In genomic region chr16:2575839-2576238, GRCh38 we compare ENCODE assay signal across 8 cellular contexts. TPM values are rescaled to one million over a fixed set of nuclear protein-coding genes. Genes with fewer than 3 reads are reported as not detected.
"Had no signal": no experiment of that assay in that cellular context is flagged by ENCODE, and none has a peak within 500 bp of the region (broad histone marks: within the 10 kb centered on the region; RNA-seq: fewer than 3 reads in every experiment).

No MANE protein-coding gene starts in this region.

RNA-seq across cellular contexts. Expression of gene CEMP1, which starts 44.6 kb away (rescaled TPM):
- total RNA-seq: activated naive CD8-positive, alpha-beta T cell treated with anti-CD3 and anti-CD28 coated beads for 36 hours; activated T-helper 17 cell treated with anti-CD3 and anti-CD28 coated beads, Interleukin-2, amount 50 U/mL, for 72 hours; activated T-helper 2 cell treated with anti-CD3 and anti-CD28 coated beads, Interferon-gamma antibody, Interleukin-2, Interleukin-4, amounts not matched to agents 10 μg/mL and 5 μg/mL and 100 μg/mL, durations not matched to agents 14 hours and 24 hours and 36 hours; adrenal gland; ascending aorta; astrocyte; bronchial epithelial cell; cardiac septum had no signal
